In the genomic region with DNA sequence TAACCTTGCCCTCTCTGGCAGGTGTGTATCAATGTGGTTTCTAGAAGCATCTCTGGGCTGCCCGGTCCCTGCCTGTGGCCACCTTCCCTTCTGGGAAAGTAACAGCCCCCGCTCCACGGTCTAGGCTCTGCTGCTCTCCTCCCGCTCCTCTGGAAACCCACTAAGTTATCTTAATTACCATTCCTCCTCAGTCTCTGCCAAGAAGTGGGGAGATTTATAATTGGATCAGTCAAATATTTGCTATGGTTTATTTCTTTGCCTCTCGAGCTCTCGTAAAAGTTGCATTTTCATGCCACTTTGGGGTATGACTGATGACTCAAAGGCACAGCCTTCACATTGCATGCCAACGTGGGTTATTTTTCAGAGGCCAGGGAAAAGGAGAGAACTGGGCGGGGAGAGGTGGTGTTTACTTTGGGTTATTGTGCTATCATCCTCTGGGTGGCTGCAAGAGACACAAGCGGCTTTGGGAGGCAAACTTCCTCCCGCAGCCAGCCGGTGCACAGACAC, we compare ENCODE assay signal across 1 cellular context.
TF ChIP-seq lines count a peak whose summit lies in the region.

No MANE protein-coding gene starts in this region.

TF ChIP-seq in HEK293, 187 proteins besides CTCF, POLR2A, EP300 and RAD21 (continued from another document and continues in another):
- TF ChIP-seq, protein P1, sequence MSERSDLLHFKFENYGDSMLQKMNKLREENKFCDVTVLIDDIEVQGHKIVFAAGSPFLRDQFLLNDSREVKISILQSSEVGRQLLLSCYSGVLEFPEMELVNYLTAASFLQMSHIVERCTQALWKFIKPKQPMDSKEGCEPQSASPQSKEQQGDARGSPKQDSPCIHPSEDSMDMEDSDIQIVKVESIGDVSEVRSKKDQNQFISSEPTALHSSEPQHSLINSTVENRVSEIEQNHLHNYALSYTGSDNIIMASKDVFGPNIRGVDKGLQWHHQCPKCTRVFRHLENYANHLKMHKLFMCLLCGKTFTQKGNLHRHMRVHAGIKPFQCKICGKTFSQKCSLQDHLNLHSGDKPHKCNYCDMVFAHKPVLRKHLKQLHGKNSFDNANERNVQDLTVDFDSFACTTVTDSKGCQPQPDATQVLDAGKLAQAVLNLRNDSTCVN (tag by site-specific recombination; optimal IDR thresholded peaks at IDR 0.05): no peak
- TF ChIP-seq ZNF473 (tag by site-specific recombination; IDR thresholded peaks at IDR 0.05) (no peak), ZNF324 (tag by site-specific recombination; IDR thresholded peaks at IDR 0.05) (peak; percentile 41; the same call in 1 of the 2 replicates), ZNF19 (tag by site-specific recombination; IDR thresholded peaks at IDR 0.05; ENCODE audit: low read depth) (peak; percentile 69; the same call in 1 of the 2 replicates), GLI4 (tag by site-specific recombination; IDR thresholded peaks at IDR 0.05) (no peak), ZBTB21 (tag by site-specific recombination; IDR thresholded peaks at IDR 0.05) (peak; percentile 49; the same call in 1 of the 2 replicates), ZNF529 (tag by site-specific recombination; IDR thresholded peaks at IDR 0.05; ENCODE audit: insufficient replicate concordance) (no peak), ZFP3 (tag by site-specific recombination; IDR thresholded peaks at IDR 0.05; ENCODE audit: low read depth) (no peak), ZNF514 (tag by site-specific recombination; IDR thresholded peaks at IDR 0.05) (no peak), ZNF404 (tag by site-specific recombination; IDR thresholded peaks at IDR 0.05) (no peak), ZNF266 (tag by site-specific recombination; IDR thresholded peaks at IDR 0.05; ENCODE audit: low read depth) (no peak), ZNF391 (tag by site-specific recombination; IDR thresholded peaks at IDR 0.05; ENCODE audit: borderline replicate concordance, low read depth) (peak; percentile 87; the same call in 1 of the 2 replicates), ZNF10 (tag by site-specific recombination; IDR thresholded peaks at IDR 0.05) (0 out of 2 replicates have a peak, but pooled peaks have one; percentile 21), ZNF621 (tag by site-specific recombination; IDR thresholded peaks at IDR 0.05) (no peak), ZNF501 (tag by site-specific recombination; IDR thresholded peaks at IDR 0.05) (no peak), ZNF157 (tag by site-specific recombination; IDR thresholded peaks at IDR 0.05) (no peak), ZNF223 (tag by site-specific recombination; IDR thresholded peaks at IDR 0.05) (no peak), ZNF2 (tag by site-specific recombination; IDR thresholded peaks at IDR 0.05) (0 out of 2 replicates have a peak, but pooled peaks have one; percentile 60), KLF9 (tag by site-specific recombination; IDR thresholded peaks at IDR 0.05; ENCODE audit: low read depth) (0 out of 2 replicates have a peak, but pooled peaks have one; percentile 47), ZNF558 (tag by site-specific recombination; IDR thresholded peaks at IDR 0.05) (peak; percentile 60; the same call in 1 of the 2 replicates), ZNF707 (tag by site-specific recombination; IDR thresholded peaks at IDR 0.05) (no peak), ZNF701 (tag by site-specific recombination; IDR thresholded peaks at IDR 0.05) (no peak), ZNF510 (tag by site-specific recombination; IDR thresholded peaks at IDR 0.05; ENCODE audit: insufficient replicate concordance) (no peak)
- TF ChIP-seq, protein P2, sequence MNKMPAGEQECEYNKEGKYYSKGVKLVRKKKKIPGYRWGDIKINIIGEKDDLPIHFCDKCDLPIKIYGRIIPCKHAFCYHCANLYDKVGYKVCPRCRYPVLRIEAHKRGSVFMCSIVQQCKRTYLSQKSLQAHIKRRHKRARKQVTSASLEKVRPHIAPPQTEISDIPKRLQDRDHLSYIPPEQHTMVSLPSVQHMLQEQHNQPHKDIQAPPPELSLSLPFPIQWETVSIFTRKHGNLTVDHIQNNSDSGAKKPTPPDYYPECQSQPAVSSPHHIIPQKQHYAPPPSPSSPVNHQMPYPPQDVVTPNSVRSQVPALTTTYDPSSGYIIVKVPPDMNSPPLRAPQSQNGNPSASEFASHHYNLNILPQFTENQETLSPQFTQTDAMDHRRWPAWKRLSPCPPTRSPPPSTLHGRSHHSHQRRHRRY (tag by site-specific recombination; IDR thresholded peaks at IDR 0.05): no peak
- TF ChIP-seq, protein P3, sequence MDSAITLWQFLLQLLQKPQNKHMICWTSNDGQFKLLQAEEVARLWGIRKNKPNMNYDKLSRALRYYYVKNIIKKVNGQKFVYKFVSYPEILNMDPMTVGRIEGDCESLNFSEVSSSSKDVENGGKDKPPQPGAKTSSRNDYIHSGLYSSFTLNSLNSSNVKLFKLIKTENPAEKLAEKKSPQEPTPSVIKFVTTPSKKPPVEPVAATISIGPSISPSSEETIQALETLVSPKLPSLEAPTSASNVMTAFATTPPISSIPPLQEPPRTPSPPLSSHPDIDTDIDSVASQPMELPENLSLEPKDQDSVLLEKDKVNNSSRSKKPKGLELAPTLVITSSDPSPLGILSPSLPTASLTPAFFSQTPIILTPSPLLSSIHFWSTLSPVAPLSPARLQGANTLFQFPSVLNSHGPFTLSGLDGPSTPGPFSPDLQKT (IDR thresholded peaks at IDR 0.05; ENCODE audit: borderline replicate concordance, low read depth, low read length): no peak
- TF ChIP-seq, protein P4, sequence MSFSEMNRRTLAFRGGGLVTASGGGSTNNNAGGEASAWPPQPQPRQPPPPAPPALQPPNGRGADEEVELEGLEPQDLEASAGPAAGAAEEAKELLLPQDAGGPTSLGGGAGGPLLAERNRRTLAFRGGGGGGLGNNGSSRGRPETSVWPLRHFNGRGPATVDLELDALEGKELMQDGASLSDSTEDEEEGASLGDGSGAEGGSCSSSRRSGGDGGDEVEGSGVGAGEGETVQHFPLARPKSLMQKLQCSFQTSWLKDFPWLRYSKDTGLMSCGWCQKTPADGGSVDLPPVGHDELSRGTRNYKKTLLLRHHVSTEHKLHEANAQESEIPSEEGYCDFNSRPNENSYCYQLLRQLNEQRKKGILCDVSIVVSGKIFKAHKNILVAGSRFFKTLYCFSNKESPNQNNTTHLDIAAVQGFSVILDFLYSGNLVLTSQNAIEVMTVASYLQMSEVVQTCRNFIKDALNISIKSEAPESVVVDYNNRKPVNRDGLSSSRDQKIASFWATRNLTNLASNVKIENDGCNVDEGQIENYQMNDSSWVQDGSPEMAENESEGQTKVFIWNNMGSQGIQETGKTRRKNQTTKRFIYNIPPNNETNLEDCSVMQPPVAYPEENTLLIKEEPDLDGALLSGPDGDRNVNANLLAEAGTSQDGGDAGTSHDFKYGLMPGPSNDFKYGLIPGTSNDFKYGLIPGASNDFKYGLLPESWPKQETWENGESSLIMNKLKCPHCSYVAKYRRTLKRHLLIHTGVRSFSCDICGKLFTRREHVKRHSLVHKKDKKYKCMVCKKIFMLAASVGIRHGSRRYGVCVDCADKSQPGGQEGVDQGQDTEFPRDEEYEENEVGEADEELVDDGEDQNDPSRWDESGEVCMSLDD (tag by site-specific recombination; IDR thresholded peaks at IDR 0.05): no peak
- TF ChIP-seq, protein P5, sequence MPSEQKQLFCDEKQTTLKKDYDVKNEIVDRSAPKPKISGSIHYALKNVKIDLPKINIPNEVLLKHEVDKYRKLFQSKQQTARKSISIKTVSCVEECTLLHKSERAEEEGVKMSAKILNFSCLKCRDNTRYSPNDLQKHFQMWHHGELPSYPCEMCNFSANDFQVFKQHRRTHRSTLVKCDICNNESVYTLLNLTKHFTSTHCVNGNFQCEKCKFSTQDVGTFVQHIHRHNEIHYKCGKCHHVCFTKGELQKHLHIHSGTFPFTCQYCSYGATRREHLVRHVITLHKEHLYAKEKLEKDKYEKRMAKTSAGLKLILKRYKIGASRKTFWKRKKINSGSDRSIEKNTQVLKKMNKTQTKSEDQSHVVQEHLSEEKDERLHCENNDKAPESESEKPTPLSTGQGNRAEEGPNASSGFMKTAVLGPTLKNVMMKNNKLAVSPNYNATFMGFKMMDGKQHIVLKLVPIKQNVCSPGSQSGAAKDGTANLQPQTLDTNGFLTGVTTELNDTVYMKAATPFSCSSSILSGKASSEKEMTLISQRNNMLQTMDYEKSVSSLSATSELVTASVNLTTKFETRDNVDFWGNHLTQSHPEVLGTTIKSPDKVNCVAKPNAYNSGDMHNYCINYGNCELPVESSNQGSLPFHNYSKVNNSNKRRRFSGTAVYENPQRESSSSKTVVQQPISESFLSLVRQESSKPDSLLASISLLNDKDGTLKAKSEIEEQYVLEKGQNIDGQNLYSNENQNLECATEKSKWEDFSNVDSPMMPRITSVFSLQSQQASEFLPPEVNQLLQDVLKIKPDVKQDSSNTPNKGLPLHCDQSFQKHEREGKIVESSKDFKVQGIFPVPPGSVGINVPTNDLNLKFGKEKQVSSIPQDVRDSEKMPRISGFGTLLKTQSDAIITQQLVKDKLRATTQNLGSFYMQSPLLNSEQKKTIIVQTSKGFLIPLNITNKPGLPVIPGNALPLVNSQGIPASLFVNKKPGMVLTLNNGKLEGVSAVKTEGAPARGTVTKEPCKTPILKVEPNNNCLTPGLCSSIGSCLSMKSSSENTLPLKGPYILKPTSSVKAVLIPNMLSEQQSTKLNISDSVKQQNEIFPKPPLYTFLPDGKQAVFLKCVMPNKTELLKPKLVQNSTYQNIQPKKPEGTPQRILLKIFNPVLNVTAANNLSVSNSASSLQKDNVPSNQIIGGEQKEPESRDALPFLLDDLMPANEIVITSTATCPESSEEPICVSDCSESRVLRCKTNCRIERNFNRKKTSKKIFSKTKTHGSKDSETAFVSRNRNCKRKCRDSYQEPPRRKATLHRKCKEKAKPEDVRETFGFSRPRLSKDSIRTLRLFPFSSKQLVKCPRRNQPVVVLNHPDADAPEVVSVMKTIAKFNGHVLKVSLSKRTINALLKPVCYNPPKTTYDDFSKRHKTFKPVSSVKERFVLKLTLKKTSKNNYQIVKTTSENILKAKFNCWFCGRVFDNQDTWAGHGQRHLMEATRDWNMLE (tag by site-specific recombination; conservative IDR thresholded peaks at IDR 0.05; ENCODE audit: low read depth): no peak
- TF ChIP-seq, protein P6, sequence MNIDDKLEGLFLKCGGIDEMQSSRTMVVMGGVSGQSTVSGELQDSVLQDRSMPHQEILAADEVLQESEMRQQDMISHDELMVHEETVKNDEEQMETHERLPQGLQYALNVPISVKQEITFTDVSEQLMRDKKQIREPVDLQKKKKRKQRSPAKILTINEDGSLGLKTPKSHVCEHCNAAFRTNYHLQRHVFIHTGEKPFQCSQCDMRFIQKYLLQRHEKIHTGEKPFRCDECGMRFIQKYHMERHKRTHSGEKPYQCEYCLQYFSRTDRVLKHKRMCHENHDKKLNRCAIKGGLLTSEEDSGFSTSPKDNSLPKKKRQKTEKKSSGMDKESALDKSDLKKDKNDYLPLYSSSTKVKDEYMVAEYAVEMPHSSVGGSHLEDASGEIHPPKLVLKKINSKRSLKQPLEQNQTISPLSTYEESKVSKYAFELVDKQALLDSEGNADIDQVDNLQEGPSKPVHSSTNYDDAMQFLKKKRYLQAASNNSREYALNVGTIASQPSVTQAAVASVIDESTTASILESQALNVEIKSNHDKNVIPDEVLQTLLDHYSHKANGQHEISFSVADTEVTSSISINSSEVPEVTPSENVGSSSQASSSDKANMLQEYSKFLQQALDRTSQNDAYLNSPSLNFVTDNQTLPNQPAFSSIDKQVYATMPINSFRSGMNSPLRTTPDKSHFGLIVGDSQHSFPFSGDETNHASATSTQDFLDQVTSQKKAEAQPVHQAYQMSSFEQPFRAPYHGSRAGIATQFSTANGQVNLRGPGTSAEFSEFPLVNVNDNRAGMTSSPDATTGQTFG (tag by site-specific recombination; IDR thresholded peaks at IDR 0.05; ENCODE audit: borderline replicate concordance): no peak
- TF ChIP-seq, protein P7, sequence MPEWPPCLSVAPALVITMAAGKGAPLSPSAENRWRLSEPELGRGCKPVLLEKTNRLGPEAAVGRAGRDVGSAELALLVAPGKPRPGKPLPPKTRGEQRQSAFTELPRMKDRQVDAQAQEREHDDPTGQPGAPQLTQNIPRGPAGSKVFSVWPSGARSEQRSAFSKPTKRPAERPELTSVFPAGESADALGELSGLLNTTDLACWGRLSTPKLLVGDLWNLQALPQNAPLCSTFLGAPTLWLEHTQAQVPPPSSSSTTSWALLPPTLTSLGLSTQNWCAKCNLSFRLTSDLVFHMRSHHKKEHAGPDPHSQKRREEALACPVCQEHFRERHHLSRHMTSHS (tag by site-specific recombination; IDR thresholded peaks at IDR 0.05): peak; percentile 65
- TF ChIP-seq, protein P8, sequence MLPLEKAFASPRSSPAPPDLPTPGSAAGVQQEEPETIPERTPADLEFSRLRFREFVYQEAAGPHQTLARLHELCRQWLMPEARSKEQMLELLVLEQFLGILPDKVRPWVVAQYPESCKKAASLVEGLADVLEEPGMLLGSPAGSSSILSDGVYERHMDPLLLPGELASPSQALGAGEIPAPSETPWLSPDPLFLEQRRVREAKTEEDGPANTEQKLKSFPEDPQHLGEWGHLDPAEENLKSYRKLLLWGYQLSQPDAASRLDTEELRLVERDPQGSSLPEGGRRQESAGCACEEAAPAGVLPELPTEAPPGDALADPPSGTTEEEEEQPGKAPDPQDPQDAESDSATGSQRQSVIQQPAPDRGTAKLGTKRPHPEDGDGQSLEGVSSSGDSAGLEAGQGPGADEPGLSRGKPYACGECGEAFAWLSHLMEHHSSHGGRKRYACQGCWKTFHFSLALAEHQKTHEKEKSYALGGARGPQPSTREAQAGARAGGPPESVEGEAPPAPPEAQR (tag by site-specific recombination; IDR thresholded peaks at IDR 0.05): no peak
- TF ChIP-seq, protein P9, sequence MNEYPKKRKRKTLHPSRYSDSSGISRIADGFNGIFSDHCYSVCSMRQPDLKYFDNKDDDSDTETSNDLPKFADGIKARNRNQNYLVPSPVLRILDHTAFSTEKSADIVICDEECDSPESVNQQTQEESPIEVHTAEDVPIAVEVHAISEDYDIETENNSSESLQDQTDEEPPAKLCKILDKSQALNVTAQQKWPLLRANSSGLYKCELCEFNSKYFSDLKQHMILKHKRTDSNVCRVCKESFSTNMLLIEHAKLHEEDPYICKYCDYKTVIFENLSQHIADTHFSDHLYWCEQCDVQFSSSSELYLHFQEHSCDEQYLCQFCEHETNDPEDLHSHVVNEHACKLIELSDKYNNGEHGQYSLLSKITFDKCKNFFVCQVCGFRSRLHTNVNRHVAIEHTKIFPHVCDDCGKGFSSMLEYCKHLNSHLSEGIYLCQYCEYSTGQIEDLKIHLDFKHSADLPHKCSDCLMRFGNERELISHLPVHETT (tag by site-specific recombination; IDR thresholded peaks at IDR 0.05): no peak; the same call in 1 of the 2 replicates
